Comparison of ENCODE assay signal across 2 cellular contexts in the genomic region with DNA sequence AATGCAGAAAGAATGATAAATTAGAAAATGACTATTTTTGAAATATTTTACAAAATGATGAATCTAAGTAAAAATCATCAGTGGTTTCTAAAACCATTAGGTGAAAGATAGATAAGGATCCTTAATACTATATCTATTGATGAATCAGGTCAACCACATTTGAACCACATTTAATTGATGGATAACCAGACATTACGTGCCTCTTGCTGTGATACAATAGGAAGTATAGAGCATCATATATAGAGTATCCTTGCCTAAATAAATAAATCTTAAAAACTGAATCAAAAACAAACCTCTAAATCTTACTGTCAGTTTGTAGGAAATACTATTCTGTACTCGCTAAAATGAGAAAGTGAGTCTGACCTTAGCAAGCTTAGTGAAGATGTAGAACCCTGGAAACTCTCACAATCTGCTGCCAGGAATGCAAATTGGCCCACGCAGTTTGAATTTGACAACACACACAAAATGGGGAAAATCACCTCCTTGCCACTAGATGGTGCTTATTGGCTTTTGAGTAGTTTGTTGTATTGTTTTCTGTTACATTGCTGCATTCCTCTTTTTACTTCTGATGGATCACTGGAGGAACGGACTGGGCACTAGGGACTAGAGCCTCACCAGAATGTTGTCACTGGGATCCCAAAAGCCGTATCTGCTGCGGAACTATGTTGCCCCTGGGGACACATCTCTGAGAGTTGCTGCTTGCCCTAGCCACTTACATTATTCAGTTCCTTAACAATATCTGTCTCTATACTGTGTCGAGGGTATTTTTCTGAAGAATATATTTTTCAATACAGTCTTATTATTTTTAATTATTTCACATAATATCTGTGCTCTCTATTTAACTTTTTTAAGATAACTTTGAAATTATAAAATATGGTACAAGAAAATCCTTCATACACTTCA.
TF ChIP-seq lines count a peak whose summit lies in the region.

No MANE protein-coding gene starts in this region.

TF ChIP-seq in K562, 482 proteins besides CTCF, POLR2A, EP300 and RAD21 (continued from another document and continues in another):
- TF ChIP-seq, protein P1, sequence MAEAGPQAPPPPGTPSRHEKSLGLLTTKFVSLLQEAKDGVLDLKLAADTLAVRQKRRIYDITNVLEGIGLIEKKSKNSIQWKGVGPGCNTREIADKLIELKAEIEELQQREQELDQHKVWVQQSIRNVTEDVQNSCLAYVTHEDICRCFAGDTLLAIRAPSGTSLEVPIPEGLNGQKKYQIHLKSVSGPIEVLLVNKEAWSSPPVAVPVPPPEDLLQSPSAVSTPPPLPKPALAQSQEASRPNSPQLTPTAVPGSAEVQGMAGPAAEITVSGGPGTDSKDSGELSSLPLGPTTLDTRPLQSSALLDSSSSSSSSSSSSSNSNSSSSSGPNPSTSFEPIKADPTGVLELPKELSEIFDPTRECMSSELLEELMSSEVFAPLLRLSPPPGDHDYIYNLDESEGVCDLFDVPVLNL (CRISPR knock-in tag; IDR thresholded peaks at IDR 0.05; ENCODE audit: low read depth) = no peak
- TF ChIP-seq DPF2 (IDR thresholded peaks at IDR 0.05) (0 out of 2 replicates have a peak, but pooled peaks have one; percentile 17), ZSCAN32 (CRISPR knock-in tag; IDR thresholded peaks at IDR 0.05) (no peak), SP2 (IDR thresholded peaks at IDR 0.05; ENCODE audit: extremely low read depth, low read depth, low read length, poor library complexity, severe bottlenecking) (no peak), TAL1 (IDR thresholded peaks at IDR 0.05) (0 out of 2 replicates have a peak, but pooled peaks have one; percentile 8), FOXM1 (IDR thresholded peaks at IDR 0.05; ENCODE audit: low read depth) (peak; percentile 15; the same call in 1 of the 2 replicates), FOXM1 (CRISPR knock-in tag; IDR thresholded peaks at IDR 0.05; ENCODE audit: low read depth) (no peak), MYC (IDR thresholded peaks at IDR 0.05; ENCODE audit: low read depth, low read length) (0 out of 2 replicates have a peak, but pooled peaks have one; percentile 19), MYC (CRISPR knock-in tag; IDR thresholded peaks at IDR 0.05; ENCODE audit: borderline replicate concordance, low read depth) (no peak), TBL1XR1 (IDR thresholded peaks at IDR 0.05; ENCODE audit: low read length in 2 of 2) (no peak), ADNP (tag; IDR thresholded peaks at IDR 0.05) (peak; percentile 47; the same call in 1 of the 2 replicates), CAMTA2 (CRISPR knock-in tag; conservative IDR thresholded peaks at IDR 0.05) (no peak), NBN (IDR thresholded peaks at IDR 0.05; ENCODE audit: low read depth) (0 out of 2 replicates have a peak, but pooled peaks have one; percentile 62), CBX3 (IDR thresholded peaks at IDR 0.05; ENCODE audit: borderline replicate concordance in 1 of 2, low read length in 2 of 2) (peak in 1 of 2 experiments; percentile 61; a peak in 1 of 3 replicates), PTBP1 (IDR thresholded peaks at IDR 0.05; ENCODE audit: low read depth, low read length) (no peak), EGR1 (conservative IDR thresholded peaks at IDR 0.05) (peak; percentile 30; the same call in 1 of the 2 replicates), CC2D1A (IDR thresholded peaks at IDR 0.05) (peak; percentile 70; the same call in 1 of the 2 replicates), KAT7 (CRISPR knock-in tag; IDR thresholded peaks at IDR 0.05; ENCODE audit: borderline replicate concordance) (no peak)
- TF ChIP-seq, protein P2, sequence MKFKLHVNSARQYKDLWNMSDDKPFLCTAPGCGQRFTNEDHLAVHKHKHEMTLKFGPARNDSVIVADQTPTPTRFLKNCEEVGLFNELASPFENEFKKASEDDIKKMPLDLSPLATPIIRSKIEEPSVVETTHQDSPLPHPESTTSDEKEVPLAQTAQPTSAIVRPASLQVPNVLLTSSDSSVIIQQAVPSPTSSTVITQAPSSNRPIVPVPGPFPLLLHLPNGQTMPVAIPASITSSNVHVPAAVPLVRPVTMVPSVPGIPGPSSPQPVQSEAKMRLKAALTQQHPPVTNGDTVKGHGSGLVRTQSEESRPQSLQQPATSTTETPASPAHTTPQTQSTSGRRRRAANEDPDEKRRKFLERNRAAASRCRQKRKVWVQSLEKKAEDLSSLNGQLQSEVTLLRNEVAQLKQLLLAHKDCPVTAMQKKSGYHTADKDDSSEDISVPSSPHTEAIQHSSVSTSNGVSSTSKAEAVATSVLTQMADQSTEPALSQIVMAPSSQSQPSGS (CRISPR knock-in tag; IDR thresholded peaks at IDR 0.05) = no peak
- TF ChIP-seq, protein P3, sequence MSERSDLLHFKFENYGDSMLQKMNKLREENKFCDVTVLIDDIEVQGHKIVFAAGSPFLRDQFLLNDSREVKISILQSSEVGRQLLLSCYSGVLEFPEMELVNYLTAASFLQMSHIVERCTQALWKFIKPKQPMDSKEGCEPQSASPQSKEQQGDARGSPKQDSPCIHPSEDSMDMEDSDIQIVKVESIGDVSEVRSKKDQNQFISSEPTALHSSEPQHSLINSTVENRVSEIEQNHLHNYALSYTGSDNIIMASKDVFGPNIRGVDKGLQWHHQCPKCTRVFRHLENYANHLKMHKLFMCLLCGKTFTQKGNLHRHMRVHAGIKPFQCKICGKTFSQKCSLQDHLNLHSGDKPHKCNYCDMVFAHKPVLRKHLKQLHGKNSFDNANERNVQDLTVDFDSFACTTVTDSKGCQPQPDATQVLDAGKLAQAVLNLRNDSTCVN (CRISPR knock-in tag; IDR thresholded peaks at IDR 0.05) = no peak
- TF ChIP-seq, protein P4, sequence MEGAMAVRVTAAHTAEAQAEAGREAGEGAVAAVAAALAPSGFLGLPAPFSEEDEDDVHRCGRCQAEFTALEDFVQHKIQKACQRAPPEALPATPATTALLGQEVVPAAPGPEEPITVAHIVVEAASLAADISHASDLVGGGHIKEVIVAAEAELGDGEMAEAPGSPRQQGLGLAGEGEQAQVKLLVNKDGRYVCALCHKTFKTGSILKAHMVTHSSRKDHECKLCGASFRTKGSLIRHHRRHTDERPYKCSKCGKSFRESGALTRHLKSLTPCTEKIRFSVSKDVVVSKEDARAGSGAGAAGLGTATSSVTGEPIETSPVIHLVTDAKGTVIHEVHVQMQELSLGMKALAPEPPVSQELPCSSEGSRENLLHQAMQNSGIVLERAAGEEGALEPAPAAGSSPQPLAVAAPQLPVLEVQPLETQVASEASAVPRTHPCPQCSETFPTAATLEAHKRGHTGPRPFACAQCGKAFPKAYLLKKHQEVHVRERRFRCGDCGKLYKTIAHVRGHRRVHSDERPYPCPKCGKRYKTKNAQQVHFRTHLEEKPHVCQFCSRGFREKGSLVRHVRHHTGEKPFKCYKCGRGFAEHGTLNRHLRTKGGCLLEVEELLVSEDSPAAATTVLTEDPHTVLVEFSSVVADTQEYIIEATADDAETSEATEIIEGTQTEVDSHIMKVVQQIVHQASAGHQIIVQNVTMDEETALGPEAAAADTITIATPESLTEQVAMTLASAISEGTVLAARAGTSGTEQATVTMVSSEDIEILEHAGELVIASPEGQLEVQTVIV (CRISPR knock-in tag; IDR thresholded peaks at IDR 0.05; ENCODE audit: borderline replicate concordance) = no peak

TF ChIP-seq in liver, 16 proteins besides CTCF, POLR2A, EP300 and RAD21 (continued from another document):
- TF ChIP-seq, protein P5, sequence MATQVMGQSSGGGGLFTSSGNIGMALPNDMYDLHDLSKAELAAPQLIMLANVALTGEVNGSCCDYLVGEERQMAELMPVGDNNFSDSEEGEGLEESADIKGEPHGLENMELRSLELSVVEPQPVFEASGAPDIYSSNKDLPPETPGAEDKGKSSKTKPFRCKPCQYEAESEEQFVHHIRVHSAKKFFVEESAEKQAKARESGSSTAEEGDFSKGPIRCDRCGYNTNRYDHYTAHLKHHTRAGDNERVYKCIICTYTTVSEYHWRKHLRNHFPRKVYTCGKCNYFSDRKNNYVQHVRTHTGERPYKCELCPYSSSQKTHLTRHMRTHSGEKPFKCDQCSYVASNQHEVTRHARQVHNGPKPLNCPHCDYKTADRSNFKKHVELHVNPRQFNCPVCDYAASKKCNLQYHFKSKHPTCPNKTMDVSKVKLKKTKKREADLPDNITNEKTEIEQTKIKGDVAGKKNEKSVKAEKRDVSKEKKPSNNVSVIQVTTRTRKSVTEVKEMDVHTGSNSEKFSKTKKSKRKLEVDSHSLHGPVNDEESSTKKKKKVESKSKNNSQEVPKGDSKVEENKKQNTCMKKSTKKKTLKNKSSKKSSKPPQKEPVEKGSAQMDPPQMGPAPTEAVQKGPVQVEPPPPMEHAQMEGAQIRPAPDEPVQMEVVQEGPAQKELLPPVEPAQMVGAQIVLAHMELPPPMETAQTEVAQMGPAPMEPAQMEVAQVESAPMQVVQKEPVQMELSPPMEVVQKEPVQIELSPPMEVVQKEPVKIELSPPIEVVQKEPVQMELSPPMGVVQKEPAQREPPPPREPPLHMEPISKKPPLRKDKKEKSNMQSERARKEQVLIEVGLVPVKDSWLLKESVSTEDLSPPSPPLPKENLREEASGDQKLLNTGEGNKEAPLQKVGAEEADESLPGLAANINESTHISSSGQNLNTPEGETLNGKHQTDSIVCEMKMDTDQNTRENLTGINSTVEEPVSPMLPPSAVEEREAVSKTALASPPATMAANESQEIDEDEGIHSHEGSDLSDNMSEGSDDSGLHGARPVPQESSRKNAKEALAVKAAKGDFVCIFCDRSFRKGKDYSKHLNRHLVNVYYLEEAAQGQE (IDR thresholded peaks at IDR 0.05) = no peak
- TF ChIP-seq NR2F2 (IDR thresholded peaks at IDR 0.05) (no peak), EGR1 (IDR thresholded peaks at IDR 0.05; ENCODE audit: low read depth in 2 of 2) (no peak), GABPA (IDR thresholded peaks at IDR 0.05 in 1 of 2, conservative IDR thresholded peaks at IDR 0.05 in 1 of 2) (no peak), HNF4A (conservative IDR thresholded peaks at IDR 0.05) (no peak), JUND (IDR thresholded peaks at IDR 0.05) (no peak)
- TF ChIP-seq, protein P6, sequence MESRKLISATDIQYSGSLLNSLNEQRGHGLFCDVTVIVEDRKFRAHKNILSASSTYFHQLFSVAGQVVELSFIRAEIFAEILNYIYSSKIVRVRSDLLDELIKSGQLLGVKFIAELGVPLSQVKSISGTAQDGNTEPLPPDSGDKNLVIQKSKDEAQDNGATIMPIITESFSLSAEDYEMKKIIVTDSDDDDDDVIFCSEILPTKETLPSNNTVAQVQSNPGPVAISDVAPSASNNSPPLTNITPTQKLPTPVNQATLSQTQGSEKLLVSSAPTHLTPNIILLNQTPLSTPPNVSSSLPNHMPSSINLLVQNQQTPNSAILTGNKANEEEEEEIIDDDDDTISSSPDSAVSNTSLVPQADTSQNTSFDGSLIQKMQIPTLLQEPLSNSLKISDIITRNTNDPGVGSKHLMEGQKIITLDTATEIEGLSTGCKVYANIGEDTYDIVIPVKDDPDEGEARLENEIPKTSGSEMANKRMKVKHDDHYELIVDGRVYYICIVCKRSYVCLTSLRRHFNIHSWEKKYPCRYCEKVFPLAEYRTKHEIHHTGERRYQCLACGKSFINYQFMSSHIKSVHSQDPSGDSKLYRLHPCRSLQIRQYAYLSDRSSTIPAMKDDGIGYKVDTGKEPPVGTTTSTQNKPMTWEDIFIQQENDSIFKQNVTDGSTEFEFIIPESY (IDR thresholded peaks at IDR 0.05) = no peak
